Comparison of ENCODE assay signal across 9 cellular contexts in the genomic region with DNA sequence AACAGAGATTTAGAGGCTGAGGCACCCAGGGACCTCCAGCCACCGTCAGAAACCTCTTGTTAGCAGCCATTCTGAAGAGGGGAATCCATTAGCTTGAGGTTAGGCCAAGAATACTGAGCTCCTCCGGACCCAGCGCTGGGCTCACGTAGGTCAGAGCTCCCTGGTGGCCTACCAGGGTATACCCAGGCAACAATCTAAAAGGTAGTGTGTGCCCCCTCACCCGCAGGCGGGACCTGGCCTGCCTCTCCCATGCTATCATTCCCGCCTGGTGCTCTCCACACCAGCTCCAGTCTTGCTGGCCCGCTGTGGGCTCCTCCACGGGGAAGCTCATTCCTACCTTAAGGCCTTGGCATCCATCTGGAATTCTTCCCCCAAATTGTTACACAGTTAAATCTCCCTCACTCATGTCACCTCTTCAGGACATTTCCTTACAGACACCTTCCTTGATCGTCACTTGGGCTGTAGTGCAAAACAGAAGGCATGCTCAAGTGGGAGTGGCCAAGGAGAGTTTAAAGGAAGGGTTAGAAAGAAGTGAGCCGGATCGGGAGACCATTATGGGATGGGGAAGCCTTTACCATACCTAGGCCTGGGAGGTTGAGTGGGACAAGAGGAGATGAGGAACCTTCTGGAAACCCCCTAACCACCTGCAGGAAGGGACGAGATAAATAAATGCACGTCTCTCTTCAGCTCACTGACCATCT.
DNase-seq lines count a peak whose midpoint lies in the region; ATAC-seq and TF ChIP-seq lines count a peak whose summit lies in the region.
"Had no signal": no experiment of that assay in that cellular context is flagged by ENCODE, and none has a peak within 500 bp of the region (broad histone marks: within the 10 kb centered on the region; RNA-seq: fewer than 3 reads in every experiment).

No MANE protein-coding gene starts in this region.

- no peak for TF ChIP-seq EP300 in SK-N-SH (IDR thresholded peaks at IDR 0.05; ENCODE audit: borderline replicate concordance in 1 of 2, low read depth in 1 of 2, low read length in 1 of 2)
- no peak for TF ChIP-seq EP300 in suprapubic skin (IDR thresholded peaks at IDR 0.05)

- DNase-seq in heart right ventricle: peak in 1 of 2 donors; percentile 21
- DNase-seq in cardiac septum (ENCODE audit: low spot score): no peak
- DNase-seq in SK-N-SH: peak; percentile 71
- peak in 1 of 3 donors; percentile 23 for DNase-seq in right lobe of liver
- peak; percentile 55 to 76 for DNase-seq in aorta
- no peak for DNase-seq in ureter (ENCODE audit: low spot score)
- no peak for DNase-seq in suprapubic skin (ENCODE audit: low spot score in 2 of 2)
- DNase-seq: activated CD8-positive, alpha-beta memory T cell treated with anti-CD3 and anti-CD28 coated beads for 24 hours had no signal

- TF ChIP-seq RAD21 in SK-N-SH (IDR thresholded peaks at IDR 0.05; ENCODE audit: low read length): no peak

- no peak overlapping the region for H3K9ac ChIP-seq in SK-N-SH

- H3K9me3 ChIP-seq in heart right ventricle (peaks cover 0 to 13% (median 0%) of the 10 kb centered on the region in 11 donors), SK-N-SH (no peaks in the 10 kb centered on the region), right lobe of liver (no peaks in the 10 kb centered on the region), aorta (ENCODE audit: control insufficient read depth, low read length) (no peaks in the 10 kb centered on the region), suprapubic skin (no peaks in the 10 kb centered on the region)

- H3K4me2 ChIP-seq in SK-N-SH: no peak overlapping the region

- H3K4me3 ChIP-seq in heart right ventricle: no peak overlapping the region
- no peak overlapping the region for H3K4me3 ChIP-seq in SK-N-SH (ENCODE audit: low read depth in 2 of 2, low read length in 1 of 2)
- no peak overlapping the region for H3K4me3 ChIP-seq in right lobe of liver
- no peak overlapping the region for H3K4me3 ChIP-seq in aorta (ENCODE audit: low read length in 2 of 2)
- H3K4me3 ChIP-seq in suprapubic skin: no peak overlapping the region

- peaks cover 3% of the 10 kb centered on the region for H3F3A ChIP-seq in SK-N-SH (replicated peaks; ENCODE audit: insufficient read depth)

- no peaks in the 10 kb centered on the region for H3K9me2 ChIP-seq in SK-N-SH

- H3K27me3 ChIP-seq in heart right ventricle (peaks cover 0 to 39% (median 0%) of the 10 kb centered on the region in 7 donors), SK-N-SH (ENCODE audit: insufficient read depth) (peaks cover 23% of the 10 kb centered on the region; the same call in 1 of the 2 replicates), right lobe of liver (no peaks in the 10 kb centered on the region), aorta (ENCODE audit: control insufficient read depth in 1 of 2, insufficient read depth in 2 of 2, low read length in 1 of 2) (no peaks in the 10 kb centered on the region), suprapubic skin (no peaks in the 10 kb centered on the region)

- H3K36me3 ChIP-seq in heart right ventricle: no peaks in the 10 kb centered on the region
- no peaks in the 10 kb centered on the region for H3K36me3 ChIP-seq in SK-N-SH (replicated peaks in 1 of 2; ENCODE audit: control insufficient read depth in 1 of 2, insufficient read depth in 2 of 2, low read length in 1 of 2)
- H3K36me3 ChIP-seq in right lobe of liver: no peaks in the 10 kb centered on the region
- H3K36me3 ChIP-seq in aorta (ENCODE audit: control insufficient read depth in 1 of 2, insufficient read depth in 2 of 2, low read length in 1 of 2): no peaks in the 10 kb centered on the region
- no peaks in the 10 kb centered on the region for H3K36me3 ChIP-seq in suprapubic skin

- H3K79me2 ChIP-seq in SK-N-SH (ENCODE audit: insufficient read depth): no peaks in the 10 kb centered on the region

- peak in 1 of 9 donors; percentile 14 for TF ChIP-seq CTCF in heart right ventricle (IDR thresholded peaks at IDR 0.05)
- TF ChIP-seq CTCF in SK-N-SH (IDR thresholded peaks at IDR 0.05): peak; percentile 18; the same call in 1 of the 2 replicates
- no peak for TF ChIP-seq CTCF in right lobe of liver (IDR thresholded peaks at IDR 0.05)
- TF ChIP-seq CTCF in suprapubic skin (IDR thresholded peaks at IDR 0.05): no peak

- 80 to 84% methylated on average over 14 of the region's 14 CpGs for WGBS in heart right ventricle, 2 donors
- WGBS in SK-N-SH (ENCODE audit: low lambda C conversion rate): 53% methylated on average over 12 of the region's 14 CpGs
- 69% methylated on average over 4 of the region's 14 CpGs for WGBS in right lobe of liver (ENCODE audit: insufficient coverage, low coverage, low lambda C conversion rate, missing lambda C conversion rate)
- WGBS in aorta, 2 donors: 34 to 37% methylated on average over 14 of the region's 14 CpGs
- 87% methylated on average over 13 of the region's 14 CpGs for WGBS in suprapubic skin

- H3K27ac ChIP-seq in heart right ventricle: peak overlapping the region; percentile 42 to 95 (median 60)
- peak overlapping the region; percentile 42 to 97 for H3K27ac ChIP-seq in SK-N-SH (ENCODE audit: low read depth in 2 of 2, low read length in 1 of 2)
- H3K27ac ChIP-seq in right lobe of liver: peak overlapping the region; percentile 33 to 80 (median 73)
- H3K27ac ChIP-seq in aorta (ENCODE audit: low read depth in 1 of 2, low read length in 2 of 2): peak overlapping the region; percentile 64 to 99
- H3K27ac ChIP-seq in suprapubic skin: no peak overlapping the region

- H2AFZ ChIP-seq in SK-N-SH (ENCODE audit: low read depth): peak overlapping the region; percentile 41; the same call in 1 of the 2 replicates

- H3K4me1 ChIP-seq in heart right ventricle (peaks cover 4 to 36% (median 26%) of the 10 kb centered on the region in 9 donors), SK-N-SH (ENCODE audit: control insufficient read depth in 1 of 2, insufficient read depth in 2 of 2, low read depth in 1 of 2, low read length in 1 of 2) (peaks cover 0 to 39% of the 10 kb centered on the region in 2 experiments; a peak in 2 of 4 replicates), right lobe of liver (peaks cover 0 to 7% (median 3%) of the 10 kb centered on the region in 4 donors), aorta (ENCODE audit: control insufficient read depth in 1 of 2, insufficient read depth in 2 of 2, low read length in 2 of 2) (peaks cover 5 to 6% of the 10 kb centered on the region in 2 donors), suprapubic skin (peaks cover 40% of the 10 kb centered on the region)

- POLR2A ChIA-PET in SK-N-SH (lab: Yijun Ruan, JAX): interaction anchor here (0.9 to 3.7 kb wide), 2 partner anchors 102 to 216 kb away, joined by 3 to 20 read pairs; a partner anchor contains a TSS

- CTCF ChIA-PET in SK-N-SH (lab: Yijun Ruan, JAX): interaction anchor here (0.8 to 3.2 kb wide), 20 partner anchors 11 to 302 kb away, joined by 3 to 16 read pairs (median 5); no protein-coding TSS in a partner anchor

- TF ChIP-seq POLR2A in right lobe of liver (IDR thresholded peaks at IDR 0.05) (no peak), suprapubic skin (IDR thresholded peaks at IDR 0.05) (no peak)

- peak in 1 of 8 donors; percentile 6 for ATAC-seq in heart right ventricle
- peak in 1 of 4 donors; percentile 0 for ATAC-seq in right lobe of liver
- no peak for ATAC-seq in aorta (ENCODE audit: low FRiP score)
- ATAC-seq in activated CD4-positive, CD25-positive, alpha-beta regulatory T cell treated with anti-CD3 and anti-CD28 coated beads, Interleukin-2, amount 50 U/mL, for 24 hours: no peak

- no peaks in the 10 kb centered on the region for H4K20me1 ChIP-seq in SK-N-SH (ENCODE audit: insufficient read depth)

- intact Hi-C loops in heart right ventricle (cut with DNase I): no loop called here
- intact Hi-C loops in cardiac septum (cut with DNase I): loop anchor here (5.0 kb wide), 1 partner anchor 42 kb away; no protein-coding TSS in a partner anchor
- intact Hi-C loops in right lobe of liver (cut with DNase I): no loop called here
- intact Hi-C loops in aorta (cut with DNase I): loop anchor here in 1 of 2 donors (5.0 kb wide), 1 partner anchor 288 kb away; no protein-coding TSS in a partner anchor

TF ChIP-seq in SK-N-SH, 30 proteins besides CTCF, POLR2A, EP300 and RAD21 (continues in another document):
- no peak for TF ChIP-seq FOSL2 (IDR thresholded peaks at IDR 0.05; ENCODE audit: borderline replicate concordance, low read depth)
- TF ChIP-seq CHD2 (IDR thresholded peaks at IDR 0.05; ENCODE audit: low read length, partially characterized antibody): no peak
- TF ChIP-seq EZH2phosphoT487 (IDR thresholded peaks at IDR 0.05; ENCODE audit: borderline replicate concordance, low read depth): no peak
- no peak for TF ChIP-seq MXI1 (IDR thresholded peaks at IDR 0.05; ENCODE audit: low read depth, low read length)
- TF ChIP-seq, protein P1, sequence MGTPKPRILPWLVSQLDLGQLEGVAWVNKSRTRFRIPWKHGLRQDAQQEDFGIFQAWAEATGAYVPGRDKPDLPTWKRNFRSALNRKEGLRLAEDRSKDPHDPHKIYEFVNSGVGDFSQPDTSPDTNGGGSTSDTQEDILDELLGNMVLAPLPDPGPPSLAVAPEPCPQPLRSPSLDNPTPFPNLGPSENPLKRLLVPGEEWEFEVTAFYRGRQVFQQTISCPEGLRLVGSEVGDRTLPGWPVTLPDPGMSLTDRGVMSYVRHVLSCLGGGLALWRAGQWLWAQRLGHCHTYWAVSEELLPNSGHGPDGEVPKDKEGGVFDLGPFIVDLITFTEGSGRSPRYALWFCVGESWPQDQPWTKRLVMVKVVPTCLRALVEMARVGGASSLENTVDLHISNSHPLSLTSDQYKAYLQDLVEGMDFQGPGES (IDR thresholded peaks at IDR 0.05; ENCODE audit: low read depth, low read length): no peak
- TF ChIP-seq TEAD4 (IDR thresholded peaks at IDR 0.05; ENCODE audit: borderline replicate concordance, insufficient read depth): no peak

Comparison
In these comparisons a context has a peak if more than half of its experiments do, and no peak if none do; other contexts are left out.
1. DNase-seq: peak in SK-N-SH (single experiment) and aorta (2 of 2); none in cardiac septum (single experiment), ureter (single experiment) and suprapubic skin (0 of 2).